Comparison of ENCODE assay signal across 19 cellular contexts in genomic region chr2:130832296-130832940, GRCh38. TPM values are rescaled to one million over a fixed set of nuclear protein-coding genes. Genes with fewer than 3 reads are reported as not detected.
"Had no signal": no experiment of that assay in that cellular context is flagged by ENCODE, and none has a peak within 500 bp of the region (broad histone marks: within the 10 kb centered on the region; RNA-seq: fewer than 3 reads in every experiment).

No MANE protein-coding gene starts in this region.

- ATAC-seq: activated CD8-positive, alpha-beta memory T cell treated with anti-CD3 and anti-CD28 coated beads, Interleukin-2, amount 10 ng/mL, durations not matched to agents 7 days and 5 days; activated T-helper 17 cell treated with anti-CD3 and anti-CD28 coated beads, Interleukin-2, amount 50 U/mL, for 72 hours; body of pancreas; left lobe of liver; pancreas; sciatic nerve had no signal

- H3K36me3 ChIP-seq: pancreas had no signal

- H3K27ac ChIP-seq: body of pancreas, coronary artery, pancreas had no signal

- DNase-seq: activated CD4-positive, alpha-beta memory T cell treated with anti-CD3 and anti-CD28 coated beads, Interleukin-2, amount 10 ng/mL, durations not matched to agents 7 days and 5 days; activated CD4-positive, alpha-beta T cell treated with anti-CD3 and anti-CD28 coated beads for 48 hours; activated CD4-positive, CD25-positive, alpha-beta regulatory T cell; activated CD8-positive, alpha-beta memory T cell treated with anti-CD3 and anti-CD28 coated beads, Interleukin-2, amount 10 ng/mL, durations not matched to agents 7 days and 5 days; activated naive CD4-positive, alpha-beta T cell; activated naive CD8-positive, alpha-beta T cell treated with anti-CD3 and anti-CD28 coated beads for 36 hours; body of pancreas; central memory CD4-positive, alpha-beta T cell; stimulated activated CD4-positive, alpha-beta T cell treated with anti-CD3 and anti-CD28 coated beads, Interleukin-4, amount 100 ng/mL, for 4 hours; stimulated activated naive B cell treated with anti-CD40 and anti-IgM and Interleukin-4, amounts not matched to agents 10 μg/mL and 1 μg/mL and 100 μg/mL, for 72 hours; T-helper 1 cell; T1000 had no signal

- H3K27ac Mint-ChIP-seq: activated CD4-positive, alpha-beta memory T cell treated with anti-CD3 and anti-CD28 coated beads, Interleukin-2, amount 10 ng/mL, durations not matched to agents 7 days and 5 days; activated CD8-positive, alpha-beta memory T cell treated with anti-CD3 and anti-CD28 coated beads, Interleukin-2, amount 10 ng/mL, durations not matched to agents 7 days and 5 days; activated naive CD8-positive, alpha-beta T cell treated with anti-CD3 and anti-CD28 coated beads for 36 hours; activated T-helper 17 cell treated with anti-CD3 and anti-CD28 coated beads, Interleukin-2, amount 50 U/mL, for 72 hours; mesothelial cell of epicardium; stimulated activated naive B cell treated with anti-CD40 and anti-IgM and Interleukin-4, amounts not matched to agents 10 μg/mL and 1 μg/mL and 100 μg/mL, for 72 hours had no signal

- H3K9me3 ChIP-seq: body of pancreas, pancreas had no signal

- H3K4me3 Mint-ChIP-seq: activated CD4-positive, alpha-beta memory T cell treated with anti-CD3 and anti-CD28 coated beads, Interleukin-2, amount 10 ng/mL, durations not matched to agents 7 days and 5 days; activated CD8-positive, alpha-beta memory T cell treated with anti-CD3 and anti-CD28 coated beads, Interleukin-2, amount 10 ng/mL, durations not matched to agents 7 days and 5 days; activated naive CD8-positive, alpha-beta T cell treated with anti-CD3 and anti-CD28 coated beads for 36 hours; activated T-helper 17 cell treated with anti-CD3 and anti-CD28 coated beads, Interleukin-2, amount 50 U/mL, for 72 hours; mesothelial cell of epicardium; neural crest cell; stimulated activated naive B cell treated with anti-CD40 and anti-IgM and Interleukin-4, amounts not matched to agents 10 μg/mL and 1 μg/mL and 100 μg/mL, for 72 hours had no signal

- H3K4me3 ChIP-seq: body of pancreas, coronary artery, pancreas had no signal

- H3K4me1 Mint-ChIP-seq: activated CD4-positive, alpha-beta memory T cell treated with anti-CD3 and anti-CD28 coated beads, Interleukin-2, amount 10 ng/mL, durations not matched to agents 7 days and 5 days; activated CD8-positive, alpha-beta memory T cell treated with anti-CD3 and anti-CD28 coated beads, Interleukin-2, amount 10 ng/mL, durations not matched to agents 7 days and 5 days; activated naive CD8-positive, alpha-beta T cell treated with anti-CD3 and anti-CD28 coated beads for 36 hours; activated T-helper 17 cell treated with anti-CD3 and anti-CD28 coated beads, Interleukin-2, amount 50 U/mL, for 72 hours had no signal

- H3K36me3 Mint-ChIP-seq: activated CD8-positive, alpha-beta memory T cell treated with anti-CD3 and anti-CD28 coated beads, Interleukin-2, amount 10 ng/mL, durations not matched to agents 7 days and 5 days; activated naive CD8-positive, alpha-beta T cell treated with anti-CD3 and anti-CD28 coated beads for 36 hours; mesothelial cell of epicardium; stimulated activated naive B cell treated with anti-CD40 and anti-IgM and Interleukin-4, amounts not matched to agents 10 μg/mL and 1 μg/mL and 100 μg/mL, for 72 hours had no signal

- H3K9me3 Mint-ChIP-seq: activated CD4-positive, alpha-beta memory T cell treated with anti-CD3 and anti-CD28 coated beads, Interleukin-2, amount 10 ng/mL, durations not matched to agents 7 days and 5 days; activated naive CD8-positive, alpha-beta T cell treated with anti-CD3 and anti-CD28 coated beads for 36 hours; activated T-helper 17 cell treated with anti-CD3 and anti-CD28 coated beads, Interleukin-2, amount 50 U/mL, for 72 hours; mesothelial cell of epicardium; neural crest cell had no signal

- H3K27me3 ChIP-seq: body of pancreas, pancreas had no signal

RNA-seq across cellular contexts. Expression of gene ARHGEF4, which starts 4.3 kb away (rescaled TPM):
- total RNA-seq: activated T-helper 17 cell treated with anti-CD3 and anti-CD28 coated beads, Interleukin-2, amount 50 U/mL, for 72 hours had no signal
